Comparison of ENCODE assay signal across 8 cellular contexts in genomic region chr2:204154863-204155262, GRCh38.
"Had no signal": no experiment of that assay in that cellular context is flagged by ENCODE, and none has a peak within 500 bp of the region (broad histone marks: within the 10 kb centered on the region; RNA-seq: fewer than 3 reads in every experiment).

No MANE protein-coding gene starts in this region.

- DNase-seq: GDM1, GF-D8 had no signal

- FAIRE-seq: G401.6, GM12878, GM12891, GM12892, GM18507, GM19239 had no signal

- H3K4me3 ChIP-seq: GM12878 had no signal

- ATAC-seq: GM12878 had no signal
